1 cellular context compared by ENCODE assay signal in genomic region chr19:1103691-1104451, GRCh38.
A peak's percentile ranks its signal among the peaks of the same experiment; 100 is the strongest.
TF ChIP-seq lines count a peak whose summit lies in the region.

GPX4 (plus strand) TSS chr19:1103994; CDS start chr19:1104044, 50 bp downstream.

TF ChIP-seq in HepG2, 621 proteins besides CTCF, POLR2A, EP300 and RAD21 (continued from another document and continues in another):
- TF ChIP-seq ZNF407 (CRISPR knock-in tag; IDR thresholded peaks at IDR 0.05; ENCODE audit: not compliant biosample characterization) (peak; percentile 63), HMGXB4 (CRISPR knock-in tag; IDR thresholded peaks at IDR 0.05; ENCODE audit: borderline replicate concordance in 1 of 2, low read depth in 1 of 2) (peak; percentile 57 to 72; a peak in 3 of 4 replicates), REST (IDR thresholded peaks at IDR 0.05; ENCODE audit: borderline replicate concordance in 1 of 2, low read depth in 1 of 2, low read length in 2 of 2) (peak in 1 of 2 experiments; percentile 24; a peak in 1 of 4 replicates), ZNF773 (CRISPR knock-in tag; IDR thresholded peaks at IDR 0.05; ENCODE audit: borderline replicate concordance) (peak; percentile 59; the same call in 1 of the 2 replicates), ZNF784 (CRISPR knock-in tag; IDR thresholded peaks at IDR 0.05; ENCODE audit: borderline replicate concordance) (peak; percentile 55; the same call in 1 of the 2 replicates), ZNF468 (CRISPR knock-in tag; IDR thresholded peaks at IDR 0.05) (no peak), ZFP1 (CRISPR knock-in tag; IDR thresholded peaks at IDR 0.05) (no peak), ZBTB4 (CRISPR knock-in tag; IDR thresholded peaks at IDR 0.05; ENCODE audit: borderline replicate concordance) (no peak), ZBTB44 (CRISPR knock-in tag; IDR thresholded peaks at IDR 0.05) (0 out of 2 replicates have a peak, but pooled peaks have one; percentile 41), HNRNPLL (IDR thresholded peaks at IDR 0.05; ENCODE audit: low read depth, low read length, poor library complexity, severe bottlenecking) (peak; percentile 65), MYNN (CRISPR knock-in tag; IDR thresholded peaks at IDR 0.05; ENCODE audit: low read depth) (no peak), HOXA3 (CRISPR knock-in tag; IDR thresholded peaks at IDR 0.05) (peak; percentile 39; the same call in 1 of the 2 replicates), NONO (IDR thresholded peaks at IDR 0.05) (no peak), NONO (CRISPR knock-in tag; conservative IDR thresholded peaks at IDR 0.05) (peak; percentile 72), ZNF749 (CRISPR knock-in tag; IDR thresholded peaks at IDR 0.05; ENCODE audit: borderline replicate concordance) (no peak; the same call in 1 of the 2 replicates), ZFP82 (CRISPR knock-in tag; IDR thresholded peaks at IDR 0.05; ENCODE audit: borderline replicate concordance) (peak; percentile 84; the same call in 1 of the 2 replicates), ZNF530 (CRISPR knock-in tag; IDR thresholded peaks at IDR 0.05; ENCODE audit: low read depth) (no peak), MTF1 (CRISPR knock-in tag; IDR thresholded peaks at IDR 0.05) (no peak), ZFYVE20 (CRISPR knock-in tag; IDR thresholded peaks at IDR 0.05; ENCODE audit: borderline replicate concordance, low read depth) (no peak), KDM2A (CRISPR knock-in tag; IDR thresholded peaks at IDR 0.05; ENCODE audit: borderline replicate concordance, low read depth) (no peak), GPN1 (CRISPR knock-in tag; IDR thresholded peaks at IDR 0.05; ENCODE audit: borderline replicate concordance) (no peak), MLX (CRISPR knock-in tag; IDR thresholded peaks at IDR 0.05) (no peak), ATF1 (CRISPR knock-in tag; IDR thresholded peaks at IDR 0.05) (no peak), DZIP1 (CRISPR knock-in tag; IDR thresholded peaks at IDR 0.05) (0 out of 2 replicates have a peak, but pooled peaks have one; percentile 93), HOXA5 (CRISPR knock-in tag; IDR thresholded peaks at IDR 0.05) (no peak), SP1 (IDR thresholded peaks at IDR 0.05) (no peak), SP1 (CRISPR knock-in tag; IDR thresholded peaks at IDR 0.05) (peak; percentile 97)
